Comparison of ENCODE assay signal across 1 cellular context in genomic region chr19:42268142-42268703, GRCh38.
TF ChIP-seq lines count a peak whose summit lies in the region.

No MANE protein-coding gene starts in this region.

TF ChIP-seq in HepG2, 621 proteins besides CTCF, POLR2A, EP300 and RAD21 (continued from another document and continues in another):
- TF ChIP-seq ERF (CRISPR knock-in tag; IDR thresholded peaks at IDR 0.05) (peak; percentile 68), ZSCAN21 (CRISPR knock-in tag; IDR thresholded peaks at IDR 0.05; ENCODE audit: borderline replicate concordance) (0 out of 2 replicates have a peak, but pooled peaks have one; percentile 55), EED (CRISPR knock-in tag; IDR thresholded peaks at IDR 0.05) (no peak), ZBTB4 (CRISPR knock-in tag; IDR thresholded peaks at IDR 0.05; ENCODE audit: borderline replicate concordance) (peak; percentile 38; the same call in 1 of the 2 replicates), KLF15 (CRISPR knock-in tag; IDR thresholded peaks at IDR 0.05; ENCODE audit: borderline replicate concordance) (peak; percentile 54; the same call in 1 of the 2 replicates), RFX5 (IDR thresholded peaks at IDR 0.05; ENCODE audit: low read depth, low read length) (peak; percentile 94), ZBTB39 (CRISPR knock-in tag; IDR thresholded peaks at IDR 0.05) (no peak), BORCS8-MEF2B (CRISPR knock-in tag; IDR thresholded peaks at IDR 0.05) (0 out of 2 replicates have a peak, but pooled peaks have one; percentile 52), ELF1 (CRISPR knock-in tag; IDR thresholded peaks at IDR 0.05) (peak; percentile 67), CCDC6 (CRISPR knock-in tag; IDR thresholded peaks at IDR 0.05) (peak; percentile 51), FOXK1 (CRISPR knock-in tag; IDR thresholded peaks at IDR 0.05; ENCODE audit: borderline replicate concordance, low read depth) (peak; percentile 56), FOSL2 (CRISPR knock-in tag; IDR thresholded peaks at IDR 0.05) (peak; percentile 71), TAF1 (CRISPR knock-in tag; IDR thresholded peaks at IDR 0.05) (no peak; the same call in 1 of the 2 replicates), ZFP36L1 (CRISPR knock-in tag; IDR thresholded peaks at IDR 0.05) (peak; percentile 72; the same call in 1 of the 2 replicates), NFE2 (CRISPR knock-in tag; IDR thresholded peaks at IDR 0.05) (no peak), ZNF143 (CRISPR knock-in tag; IDR thresholded peaks at IDR 0.05) (no peak), GABPB1 (CRISPR knock-in tag; IDR thresholded peaks at IDR 0.05) (no peak), YEATS4 (CRISPR knock-in tag; IDR thresholded peaks at IDR 0.05; ENCODE audit: borderline replicate concordance) (peak; percentile 44; the same call in 1 of the 2 replicates), PCBP1 (IDR thresholded peaks at IDR 0.05; ENCODE audit: borderline replicate concordance, low read depth, low read length) (peak; percentile 34; the same call in 1 of the 2 replicates), ZNF547 (CRISPR knock-in tag; IDR thresholded peaks at IDR 0.05) (peak; percentile 65; the same call in 1 of the 2 replicates), HINFP (CRISPR knock-in tag; IDR thresholded peaks at IDR 0.05; ENCODE audit: low read depth) (no peak), GATAD1 (CRISPR knock-in tag; IDR thresholded peaks at IDR 0.05) (peak; percentile 64; the same call in 1 of the 2 replicates), TBX3 (IDR thresholded peaks at IDR 0.05; ENCODE audit: borderline replicate concordance) (peak; percentile 28; the same call in 1 of the 2 replicates), RFXANK (CRISPR knock-in tag; IDR thresholded peaks at IDR 0.05) (no peak), SIN3B (IDR thresholded peaks at IDR 0.05; ENCODE audit: low read length) (peak; percentile 45), FOXO1 (CRISPR knock-in tag; IDR thresholded peaks at IDR 0.05) (peak; percentile 8; the same call in 1 of the 2 replicates), ZNF331 (CRISPR knock-in tag; IDR thresholded peaks at IDR 0.05) (0 out of 2 replicates have a peak, but pooled peaks have one; percentile 8), KLF16 (CRISPR knock-in tag; IDR thresholded peaks at IDR 0.05) (peak in 1 of 2 experiments; percentile 60; a peak in 1 of 4 replicates), GZF1 (CRISPR knock-in tag; IDR thresholded peaks at IDR 0.05) (no peak), SRSF9 (IDR thresholded peaks at IDR 0.05; ENCODE audit: borderline replicate concordance, insufficient read depth, low read depth, low read length, poor library complexity, severe bottlenecking) (no peak), NONO (IDR thresholded peaks at IDR 0.05) (no peak), NONO (CRISPR knock-in tag; conservative IDR thresholded peaks at IDR 0.05) (peak; percentile 65; the same call in 1 of the 2 replicates), ZBTB20 (CRISPR knock-in tag; IDR thresholded peaks at IDR 0.05; ENCODE audit: borderline replicate concordance, low read depth) (no peak; the same call in 1 of the 2 replicates), RXRB (CRISPR knock-in tag; IDR thresholded peaks at IDR 0.05; ENCODE audit: borderline replicate concordance) (peak; percentile 41; the same call in 1 of the 2 replicates), SP140L (CRISPR knock-in tag; IDR thresholded peaks at IDR 0.05; ENCODE audit: borderline replicate concordance) (no peak), PHF5A (CRISPR knock-in tag; IDR thresholded peaks at IDR 0.05; ENCODE audit: low read depth, unreplicated experiment) (peak; percentile 57), FOXP1 (IDR thresholded peaks at IDR 0.05) (peak; percentile 52; the same call in 1 of the 2 replicates), FOXP1 (CRISPR knock-in tag; IDR thresholded peaks at IDR 0.05) (no peak; the same call in 1 of the 2 replicates), ZNF570 (CRISPR knock-in tag; IDR thresholded peaks at IDR 0.05; ENCODE audit: borderline replicate concordance) (no peak), KAT8 (CRISPR knock-in tag; IDR thresholded peaks at IDR 0.05) (peak; percentile 67; the same call in 1 of the 2 replicates), IRX3 (CRISPR knock-in tag; IDR thresholded peaks at IDR 0.05; ENCODE audit: borderline replicate concordance, low read depth) (no peak)
- TF ChIP-seq, protein P1, sequence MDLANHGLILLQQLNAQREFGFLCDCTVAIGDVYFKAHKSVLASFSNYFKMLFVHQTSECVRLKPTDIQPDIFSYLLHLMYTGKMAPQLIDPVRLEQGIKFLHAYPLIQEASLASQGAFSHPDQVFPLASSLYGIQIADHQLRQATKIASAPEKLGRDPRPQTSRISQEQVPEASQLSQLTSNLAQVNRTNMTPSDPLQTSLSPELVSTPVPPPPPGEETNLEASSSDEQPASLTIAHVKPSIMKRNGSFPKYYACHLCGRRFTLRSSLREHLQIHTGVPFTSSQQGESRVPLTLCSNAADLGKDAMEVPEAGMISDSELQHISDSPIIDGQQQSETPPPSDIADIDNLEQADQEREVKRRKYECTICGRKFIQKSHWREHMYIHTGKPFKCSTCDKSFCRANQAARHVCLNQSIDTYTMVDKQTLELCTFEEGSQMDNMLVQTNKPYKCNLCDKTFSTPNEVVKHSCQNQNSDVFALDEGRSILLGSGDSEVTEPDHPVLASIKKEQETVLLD (CRISPR knock-in tag; IDR thresholded peaks at IDR 0.05; ENCODE audit: low read depth) = peak; percentile 84; the same call in 1 of the 2 replicates
- TF ChIP-seq, protein P2, sequence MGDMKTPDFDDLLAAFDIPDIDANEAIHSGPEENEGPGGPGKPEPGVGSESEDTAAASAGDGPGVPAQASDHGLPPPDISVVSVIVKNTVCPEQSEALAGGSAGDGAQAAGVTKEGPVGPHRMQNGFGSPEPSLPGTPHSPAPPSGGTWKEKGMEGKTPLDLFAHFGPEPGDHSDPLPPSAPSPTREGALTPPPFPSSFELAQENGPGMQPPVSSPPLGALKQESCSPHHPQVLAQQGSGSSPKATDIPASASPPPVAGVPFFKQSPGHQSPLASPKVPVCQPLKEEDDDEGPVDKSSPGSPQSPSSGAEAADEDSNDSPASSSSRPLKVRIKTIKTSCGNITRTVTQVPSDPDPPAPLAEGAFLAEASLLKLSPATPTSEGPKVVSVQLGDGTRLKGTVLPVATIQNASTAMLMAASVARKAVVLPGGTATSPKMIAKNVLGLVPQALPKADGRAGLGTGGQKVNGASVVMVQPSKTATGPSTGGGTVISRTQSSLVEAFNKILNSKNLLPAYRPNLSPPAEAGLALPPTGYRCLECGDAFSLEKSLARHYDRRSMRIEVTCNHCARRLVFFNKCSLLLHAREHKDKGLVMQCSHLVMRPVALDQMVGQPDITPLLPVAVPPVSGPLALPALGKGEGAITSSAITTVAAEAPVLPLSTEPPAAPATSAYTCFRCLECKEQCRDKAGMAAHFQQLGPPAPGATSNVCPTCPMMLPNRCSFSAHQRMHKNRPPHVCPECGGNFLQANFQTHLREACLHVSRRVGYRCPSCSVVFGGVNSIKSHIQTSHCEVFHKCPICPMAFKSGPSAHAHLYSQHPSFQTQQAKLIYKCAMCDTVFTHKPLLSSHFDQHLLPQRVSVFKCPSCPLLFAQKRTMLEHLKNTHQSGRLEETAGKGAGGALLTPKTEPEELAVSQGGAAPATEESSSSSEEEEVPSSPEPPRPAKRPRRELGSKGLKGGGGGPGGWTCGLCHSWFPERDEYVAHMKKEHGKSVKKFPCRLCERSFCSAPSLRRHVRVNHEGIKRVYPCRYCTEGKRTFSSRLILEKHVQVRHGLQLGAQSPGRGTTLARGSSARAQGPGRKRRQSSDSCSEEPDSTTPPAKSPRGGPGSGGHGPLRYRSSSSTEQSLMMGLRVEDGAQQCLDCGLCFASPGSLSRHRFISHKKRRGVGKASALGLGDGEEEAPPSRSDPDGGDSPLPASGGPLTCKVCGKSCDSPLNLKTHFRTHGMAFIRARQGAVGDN (CRISPR knock-in tag; IDR thresholded peaks at IDR 0.05) = peak; percentile 84
- TF ChIP-seq, protein P3, sequence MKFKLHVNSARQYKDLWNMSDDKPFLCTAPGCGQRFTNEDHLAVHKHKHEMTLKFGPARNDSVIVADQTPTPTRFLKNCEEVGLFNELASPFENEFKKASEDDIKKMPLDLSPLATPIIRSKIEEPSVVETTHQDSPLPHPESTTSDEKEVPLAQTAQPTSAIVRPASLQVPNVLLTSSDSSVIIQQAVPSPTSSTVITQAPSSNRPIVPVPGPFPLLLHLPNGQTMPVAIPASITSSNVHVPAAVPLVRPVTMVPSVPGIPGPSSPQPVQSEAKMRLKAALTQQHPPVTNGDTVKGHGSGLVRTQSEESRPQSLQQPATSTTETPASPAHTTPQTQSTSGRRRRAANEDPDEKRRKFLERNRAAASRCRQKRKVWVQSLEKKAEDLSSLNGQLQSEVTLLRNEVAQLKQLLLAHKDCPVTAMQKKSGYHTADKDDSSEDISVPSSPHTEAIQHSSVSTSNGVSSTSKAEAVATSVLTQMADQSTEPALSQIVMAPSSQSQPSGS (CRISPR knock-in tag; IDR thresholded peaks at IDR 0.05) = peak; percentile 100
- TF ChIP-seq, protein P4, sequence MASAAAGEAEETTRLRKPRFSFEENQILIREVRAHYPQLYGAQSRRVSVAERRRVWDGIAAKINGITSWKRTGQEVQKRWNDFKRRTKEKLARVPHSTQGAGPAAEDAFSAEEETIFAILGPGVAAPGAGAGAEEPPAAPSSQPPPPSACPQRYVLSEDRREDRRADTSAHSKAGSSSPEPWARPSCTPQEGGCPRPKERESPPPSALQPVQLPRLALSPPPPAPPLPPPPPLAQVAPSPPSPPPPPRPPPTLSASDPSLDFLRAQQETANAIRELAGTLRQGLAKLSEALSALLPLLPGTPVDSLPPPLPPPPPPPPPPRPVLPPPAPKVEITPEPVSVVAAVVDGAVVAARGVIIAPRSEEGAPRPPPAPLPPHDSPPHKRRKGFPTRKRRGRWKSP (CRISPR knock-in tag; IDR thresholded peaks at IDR 0.05) = 0 out of 2 replicates have a peak, but pooled peaks have one; percentile 65
- TF ChIP-seq, protein P5, sequence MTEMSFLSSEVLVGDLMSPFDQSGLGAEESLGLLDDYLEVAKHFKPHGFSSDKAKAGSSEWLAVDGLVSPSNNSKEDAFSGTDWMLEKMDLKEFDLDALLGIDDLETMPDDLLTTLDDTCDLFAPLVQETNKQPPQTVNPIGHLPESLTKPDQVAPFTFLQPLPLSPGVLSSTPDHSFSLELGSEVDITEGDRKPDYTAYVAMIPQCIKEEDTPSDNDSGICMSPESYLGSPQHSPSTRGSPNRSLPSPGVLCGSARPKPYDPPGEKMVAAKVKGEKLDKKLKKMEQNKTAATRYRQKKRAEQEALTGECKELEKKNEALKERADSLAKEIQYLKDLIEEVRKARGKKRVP (CRISPR knock-in tag; IDR thresholded peaks at IDR 0.05) = peak in 1 of 2 experiments; percentile 49; a peak in 1 of 4 replicates
- TF ChIP-seq, protein P6, sequence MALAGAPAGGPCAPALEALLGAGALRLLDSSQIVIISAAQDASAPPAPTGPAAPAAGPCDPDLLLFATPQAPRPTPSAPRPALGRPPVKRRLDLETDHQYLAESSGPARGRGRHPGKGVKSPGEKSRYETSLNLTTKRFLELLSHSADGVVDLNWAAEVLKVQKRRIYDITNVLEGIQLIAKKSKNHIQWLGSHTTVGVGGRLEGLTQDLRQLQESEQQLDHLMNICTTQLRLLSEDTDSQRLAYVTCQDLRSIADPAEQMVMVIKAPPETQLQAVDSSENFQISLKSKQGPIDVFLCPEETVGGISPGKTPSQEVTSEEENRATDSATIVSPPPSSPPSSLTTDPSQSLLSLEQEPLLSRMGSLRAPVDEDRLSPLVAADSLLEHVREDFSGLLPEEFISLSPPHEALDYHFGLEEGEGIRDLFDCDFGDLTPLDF (CRISPR knock-in tag; IDR thresholded peaks at IDR 0.05) = peak; percentile 50; the same call in 1 of the 2 replicates
